In genomic region chr17:5555254-5555653, GRCh38 we compare ENCODE assay signal across 17 cellular contexts. TPM values are rescaled to one million over a fixed set of nuclear protein-coding genes. Genes with fewer than 3 reads are reported as not detected.
DNase-seq lines count a peak whose midpoint lies in the region; ATAC-seq, FAIRE-seq and TF ChIP-seq lines count a peak whose summit lies in the region.
"Had no signal": no experiment of that assay in that cellular context is flagged by ENCODE, and none has a peak within 500 bp of the region (broad histone marks: within the 10 kb centered on the region; RNA-seq: fewer than 3 reads in every experiment).

No MANE protein-coding gene starts in this region.

- no peak overlapping the region for H3K27ac ChIP-seq in CD8-positive, alpha-beta memory T cell (ENCODE audit: low read depth, low read length)
- no peak overlapping the region; the same call in 1 of the 2 replicates for H3K27ac ChIP-seq in IMR-90 (ENCODE audit: insufficient read depth, low read length)
- H3K27ac ChIP-seq in esophagus muscularis mucosa (replicated peaks in 1 of 4), result no peak overlapping the region
- peak overlapping the region; percentile 38 for H3K27ac ChIP-seq in neutrophil
- no peak overlapping the region for H3K27ac ChIP-seq in small intestine (ENCODE audit: low read depth in 1 of 2, low read length in 1 of 2)
- no peak overlapping the region for H3K27ac ChIP-seq in neuronal stem cell (replicated peaks; ENCODE audit: low read length)
- no peak overlapping the region for H3K27ac ChIP-seq in SK-N-SH (ENCODE audit: low read depth in 2 of 2, low read length in 1 of 2)
- H3K27ac ChIP-seq: left lung, testis had no signal

- H2AFZ ChIP-seq in IMR-90 (replicated peaks; ENCODE audit: low read length, poor library complexity) (no peak overlapping the region), neuronal stem cell (ENCODE audit: low read length) (no peak overlapping the region), SK-N-SH (ENCODE audit: low read depth) (no peak overlapping the region)

- H3K36me3 ChIP-seq in CD8-positive, alpha-beta memory T cell (ENCODE audit: insufficient read depth, low read length), result peaks cover 32% of the 10 kb centered on the region
- H3K36me3 ChIP-seq in IMR-90 (ENCODE audit: control insufficient read depth, insufficient read depth, low read length), result peaks cover 22% of the 10 kb centered on the region
- peaks cover 0 to 64% (median 21%) of the 10 kb centered on the region in 4 donors for H3K36me3 ChIP-seq in esophagus muscularis mucosa
- peaks cover 94% of the 10 kb centered on the region for H3K36me3 ChIP-seq in neutrophil
- peaks cover 0 to 2% of the 10 kb centered on the region in 2 donors for H3K36me3 ChIP-seq in small intestine (ENCODE audit: control insufficient read depth in 2 of 2, insufficient read depth in 2 of 2, low read length in 2 of 2)
- no peaks in the 10 kb centered on the region for H3K36me3 ChIP-seq in neuronal stem cell (replicated peaks in 1 of 2; ENCODE audit: control insufficient read depth in 2 of 2, insufficient read depth in 2 of 2, low read length in 2 of 2)
- peaks cover 0 to 36% of the 10 kb centered on the region in 2 experiments for H3K36me3 ChIP-seq in SK-N-SH (replicated peaks in 1 of 2; ENCODE audit: control insufficient read depth in 1 of 2, insufficient read depth in 2 of 2, low read length in 1 of 2)

- ATAC-seq in IMR-90 (ENCODE audit: low read depth), result peak; percentile 37; the same call in 1 of the 2 replicates
- ATAC-seq in GM18517 (IDR thresholded peaks at IDR 0.05; ENCODE audit: unreplicated experiment), result no peak
- ATAC-seq: left lung, Panc1 had no signal

- TF ChIP-seq RAD21 in IMR-90 (IDR thresholded peaks at IDR 0.05; ENCODE audit: low read length), result no peak
- TF ChIP-seq RAD21 in SK-N-SH (IDR thresholded peaks at IDR 0.05; ENCODE audit: low read length), result no peak

- CTCF ChIA-PET in CD8-positive, alpha-beta memory T cell (lab: Charles Lee), result no interaction called here
- CTCF ChIA-PET in IMR-90 (lab: Yijun Ruan, JAX), result interaction anchor here (0.6 kb wide), 1 partner anchor 272 kb away, joined by 3 read pairs; no protein-coding TSS in a partner anchor
- CTCF ChIA-PET in SK-N-SH (lab: Yijun Ruan, JAX), result interaction anchor here (1.7 kb wide), 1 partner anchor 9 kb away, joined by 5 read pairs; no protein-coding TSS in a partner anchor

- H3K4me1 Mint-ChIP-seq in CD8-positive, alpha-beta memory T cell, result peaks cover 15 to 33% (median 27%) of the 10 kb centered on the region in 3 donors

- H2BK120ac ChIP-seq in IMR-90 (ENCODE audit: low read depth, low read length) (no peak overlapping the region), neuronal stem cell (ENCODE audit: low read depth, low read length) (no peak overlapping the region)

- H3K9me3 Mint-ChIP-seq in CD8-positive, alpha-beta memory T cell, result no peaks in the 10 kb centered on the region

- no peak overlapping the region for H4K91ac ChIP-seq in IMR-90 (ENCODE audit: insufficient read depth, low read depth, low read length)
- H4K91ac ChIP-seq in neuronal stem cell (ENCODE audit: low read depth, low read length, poor library complexity), result no peak overlapping the region

- no peak overlapping the region for H3K4me2 ChIP-seq in IMR-90 (ENCODE audit: low read depth, low read length)
- H3K4me2 ChIP-seq in neuronal stem cell (ENCODE audit: insufficient read depth, low read length, poor library complexity, severe bottlenecking), result no peak overlapping the region
- H3K4me2 ChIP-seq in SK-N-SH, result no peak overlapping the region

- no peak overlapping the region for H3K4me3 Mint-ChIP-seq in CD8-positive, alpha-beta memory T cell

- 0 out of 2 replicates have a peak overlapping the region, but pooled peaks have one; percentile 21 for H2AK5ac ChIP-seq in IMR-90 (ENCODE audit: low read depth, low read length)
- H2AK5ac ChIP-seq in neuronal stem cell (ENCODE audit: low read depth, low read length), result no peak overlapping the region

- no peak overlapping the region for H3K9ac ChIP-seq in IMR-90 (ENCODE audit: low read depth, low read length)
- H3K9ac ChIP-seq in neuronal stem cell (ENCODE audit: low read depth, low read length, poor library complexity), result no peak overlapping the region
- H3K9ac ChIP-seq in SK-N-SH, result no peak overlapping the region

- in situ Hi-C loops in IMR-90 (cut with MboI; ENCODE audit: low sequenced_read_pairs), result no loop called here

- H4K5ac ChIP-seq in IMR-90 (ENCODE audit: low read depth, low read length), result no peak overlapping the region

- intact Hi-C loops in IMR-90 (cut with micrococcal nuclease), result no loop called here
- intact Hi-C loops in esophagus muscularis mucosa (cut with DNase I), result no loop called here

- peak overlapping the region; percentile 82 for H2AK9ac ChIP-seq in IMR-90 (replicated peaks; ENCODE audit: low read depth, low read length, poor library complexity)

- no peak overlapping the region for H2BK12ac ChIP-seq in neuronal stem cell (ENCODE audit: low read length)

- H3K79me1 ChIP-seq in IMR-90 (ENCODE audit: low read depth in 1 of 2, low read length in 2 of 2) (peaks cover 3 to 47% of the 10 kb centered on the region in 2 experiments; a peak in 3 of 4 replicates), neuronal stem cell (ENCODE audit: low read depth, low read length) (peaks cover 1% of the 10 kb centered on the region)

- peak overlapping the region in 5 of 8 donors; percentile 2 to 80 (median 33) for H3K27ac Mint-ChIP-seq in CD8-positive, alpha-beta memory T cell

- H3K9me2 ChIP-seq in SK-N-SH, result no peaks in the 10 kb centered on the region

- DNase-seq in CD8-positive, alpha-beta memory T cell, result no peak
- DNase-seq in IMR-90 (peak; percentile 83), esophagus muscularis mucosa (ENCODE audit: extremely low spot score) (peak; percentile 66), small intestine (no peak), neuronal stem cell (ENCODE audit: low spot score) (no peak), SK-N-SH (no peak)
- DNase-seq: left lung, MV-4-11, NCI-H510A, T-helper 1 cell, testis had no signal

- H3F3A ChIP-seq in SK-N-SH (replicated peaks; ENCODE audit: insufficient read depth), result no peaks in the 10 kb centered on the region

- no peaks in the 10 kb centered on the region for H3K4me1 ChIP-seq in CD8-positive, alpha-beta memory T cell (ENCODE audit: insufficient read depth, low read length)
- H3K4me1 ChIP-seq in IMR-90 (ENCODE audit: control insufficient read depth, insufficient read depth, low read length), result peaks cover 6% of the 10 kb centered on the region
- H3K4me1 ChIP-seq in esophagus muscularis mucosa, result no peaks in the 10 kb centered on the region
- no peaks in the 10 kb centered on the region for H3K4me1 ChIP-seq in neutrophil (ENCODE audit: control insufficient read depth in 1 of 2, insufficient read depth in 1 of 2, low read depth in 1 of 2, low read length in 1 of 2)
- no peaks in the 10 kb centered on the region for H3K4me1 ChIP-seq in small intestine (ENCODE audit: control insufficient read depth in 2 of 2, insufficient read depth in 1 of 2, low read depth in 1 of 2, low read length in 1 of 2)
- peaks cover 0 to 2% of the 10 kb centered on the region in 2 donors for H3K4me1 ChIP-seq in neuronal stem cell (ENCODE audit: control insufficient read depth in 2 of 2, insufficient read depth in 1 of 2, low read depth in 1 of 2, low read length in 2 of 2)
- no peaks in the 10 kb centered on the region for H3K4me1 ChIP-seq in SK-N-SH (ENCODE audit: control insufficient read depth in 1 of 2, insufficient read depth in 2 of 2, low read depth in 1 of 2, low read length in 1 of 2)
- H3K4me1 ChIP-seq: left lung, testis had no signal

- peak overlapping the region; percentile 20; the same call in 1 of the 2 replicates for H3K4ac ChIP-seq in IMR-90 (ENCODE audit: low read depth, low read length)
- H3K4ac ChIP-seq in neuronal stem cell (ENCODE audit: low read length), result no peak overlapping the region

- TF ChIP-seq CTCF in IMR-90 (conservative IDR thresholded peaks at IDR 0.05; ENCODE audit: low read depth, low read length) (no peak), esophagus muscularis mucosa (IDR thresholded peaks at IDR 0.05) (no peak), neutrophil (IDR thresholded peaks at IDR 0.05) (no peak), SK-N-SH (IDR thresholded peaks at IDR 0.05) (no peak)

- no CpG with 5 or more reads among the region's 3 CpGs for WGBS in IMR-90 (ENCODE audit: extremely low coverage in 2 of 2, insufficient read length in 1 of 2), 2 experiments
- 56% methylated on average over 3 of the region's 3 CpGs for WGBS in esophagus muscularis mucosa
- 51 to 68% (median 67%) methylated on average over 3 of the region's 3 CpGs for WGBS in small intestine, 3 donors
- no CpG with 5 or more reads among the region's 3 CpGs for WGBS in neuronal stem cell (ENCODE audit: extremely low coverage in 2 of 2, insufficient read length in 2 of 2, insufficient replicate concordance in 1 of 2), 2 donors
- WGBS in SK-N-SH (ENCODE audit: low lambda C conversion rate), result 62% methylated on average over 3 of the region's 3 CpGs

- BruUV-seq in IMR-90 (replicated peaks; lab: Mats Ljungman, UMichigan), result no TSS peak

- dilution Hi-C loops in IMR-90 (cut with HindIII; ENCODE audit: low sequenced_read_pairs, unreplicated experiment), result no loop called here

- no peak for TF ChIP-seq POLR2A in IMR-90 (IDR thresholded peaks at IDR 0.05; ENCODE audit: low read depth, low read length)
- no peak for TF ChIP-seq POLR2A in esophagus muscularis mucosa (IDR thresholded peaks at IDR 0.05; ENCODE audit: low read depth)

- H3K9me3 ChIP-seq in CD8-positive, alpha-beta memory T cell (ENCODE audit: low read length), result no peaks in the 10 kb centered on the region
- H3K9me3 ChIP-seq in IMR-90 (ENCODE audit: control insufficient read depth, insufficient read depth, low read length) (no peaks in the 10 kb centered on the region), esophagus muscularis mucosa (no peaks in the 10 kb centered on the region), neutrophil (no peaks in the 10 kb centered on the region), small intestine (ENCODE audit: control insufficient read depth, low read depth) (no peaks in the 10 kb centered on the region), neuronal stem cell (replicated peaks in 1 of 2; ENCODE audit: control insufficient read depth in 2 of 2, insufficient read depth in 1 of 2, low read depth in 1 of 2, low read length in 2 of 2) (no peaks in the 10 kb centered on the region), SK-N-SH (no peaks in the 10 kb centered on the region)
- H3K9me3 ChIP-seq: left lung, testis had no signal

- H4K8ac ChIP-seq in IMR-90 (ENCODE audit: low read depth in 2 of 2, low read length in 2 of 2) (no peak overlapping the region), neuronal stem cell (ENCODE audit: low read depth, low read length) (no peak overlapping the region)

- H3K23ac ChIP-seq in IMR-90 (ENCODE audit: low read depth, low read length) (no peak overlapping the region), neuronal stem cell (ENCODE audit: low read depth, low read length, poor library complexity) (no peak overlapping the region)

- no peak overlapping the region for H3K56ac ChIP-seq in IMR-90 (ENCODE audit: extremely low read depth, insufficient read depth, low read length)

- POLR2A ChIA-PET in CD8-positive, alpha-beta memory T cell (lab: Charles Lee), result no interaction called here
- POLR2A ChIA-PET in IMR-90 (lab: Charles Lee; ENCODE audit: unreplicated experiment), result interaction anchor here (0.7 kb wide), 1 partner anchor 11 kb away, joined by 3 read pairs; no protein-coding TSS in a partner anchor
- POLR2A ChIA-PET in SK-N-SH (lab: Yijun Ruan, JAX), result no interaction called here

- no peaks in the 10 kb centered on the region for H3K27me3 ChIP-seq in CD8-positive, alpha-beta memory T cell (ENCODE audit: insufficient read depth, low read length, poor library complexity, severe bottlenecking)
- no peaks in the 10 kb centered on the region for H3K27me3 ChIP-seq in IMR-90 (ENCODE audit: control insufficient read depth, insufficient read depth, low read length)
- H3K27me3 ChIP-seq in esophagus muscularis mucosa, result no peaks in the 10 kb centered on the region
- no peaks in the 10 kb centered on the region for H3K27me3 ChIP-seq in neutrophil
- H3K27me3 ChIP-seq in small intestine (ENCODE audit: control insufficient read depth in 2 of 2, insufficient read depth in 2 of 2, low read length in 2 of 2), result no peaks in the 10 kb centered on the region
- H3K27me3 ChIP-seq in neuronal stem cell (ENCODE audit: control insufficient read depth in 3 of 3, insufficient read depth in 3 of 3, low read depth in 1 of 3, low read length in 3 of 3), result peaks cover 0 to 8% (median 0%) of the 10 kb centered on the region in 3 experiments
- no peaks in the 10 kb centered on the region for H3K27me3 ChIP-seq in SK-N-SH (ENCODE audit: insufficient read depth)
- H3K27me3 ChIP-seq: left lung, testis had no signal

- H2BK5ac ChIP-seq in IMR-90 (ENCODE audit: low read depth, low read length, poor library complexity, severe bottlenecking), result no peak overlapping the region
- no peak overlapping the region for H2BK5ac ChIP-seq in neuronal stem cell (ENCODE audit: low read length)

- no peak overlapping the region for H2BK20ac ChIP-seq in IMR-90 (ENCODE audit: low read depth, low read length)

- H3K36me3 Mint-ChIP-seq in CD8-positive, alpha-beta memory T cell, result peaks cover 17 to 89% (median 34%) of the 10 kb centered on the region in 3 donors

- H3K27me3 Mint-ChIP-seq in CD8-positive, alpha-beta memory T cell, result no peaks in the 10 kb centered on the region

- peaks cover 5% of the 10 kb centered on the region; the same call in 1 of the 2 replicates for H3K79me2 ChIP-seq in SK-N-SH (ENCODE audit: insufficient read depth)

- H3K18ac ChIP-seq in IMR-90 (ENCODE audit: low read depth, low read length) (no peak overlapping the region), neuronal stem cell (ENCODE audit: low read length) (no peak overlapping the region)

- TF ChIP-seq EP300 in esophagus muscularis mucosa (IDR thresholded peaks at IDR 0.05) (no peak), SK-N-SH (IDR thresholded peaks at IDR 0.05; ENCODE audit: borderline replicate concordance in 1 of 2, low read depth in 1 of 2, low read length in 1 of 2) (no peak)

- peaks cover 9% of the 10 kb centered on the region; the same call in 1 of the 2 replicates for H3K9me1 ChIP-seq in IMR-90 (ENCODE audit: insufficient read depth, low read length)

- no peak overlapping the region for H3K14ac ChIP-seq in IMR-90 (replicated peaks; ENCODE audit: low read depth, low read length)
- no peak overlapping the region for H3K14ac ChIP-seq in neuronal stem cell (ENCODE audit: low read length)

- H3K4me3 ChIP-seq in CD8-positive, alpha-beta memory T cell (ENCODE audit: low read length), result no peak overlapping the region
- no peak overlapping the region for H3K4me3 ChIP-seq in IMR-90 (ENCODE audit: insufficient read depth, low read depth, low read length)
- H3K4me3 ChIP-seq in esophagus muscularis mucosa, result no peak overlapping the region
- H3K4me3 ChIP-seq in neutrophil (ENCODE audit: low read depth in 1 of 2, low read length in 1 of 2), result no peak overlapping the region
- H3K4me3 ChIP-seq in small intestine (ENCODE audit: low read depth in 1 of 2, low read length in 2 of 2), result no peak overlapping the region
- H3K4me3 ChIP-seq in neuronal stem cell (ENCODE audit: low read length in 2 of 2), result no peak overlapping the region
- no peak overlapping the region for H3K4me3 ChIP-seq in SK-N-SH (ENCODE audit: low read depth in 2 of 2, low read length in 1 of 2)
- H3K4me3 ChIP-seq: left lung, testis had no signal

- H2BK15ac ChIP-seq in IMR-90 (ENCODE audit: low read depth, low read length) (no peak overlapping the region), neuronal stem cell (ENCODE audit: low read length) (no peak overlapping the region)

- no peak for FAIRE-seq in small intestine (lab: Jason Lieb, UNC)
- FAIRE-seq: colon, D721Med, frontal cortex had no signal

- H4K20me1 ChIP-seq in IMR-90 (ENCODE audit: insufficient read depth, low read length) (no peaks in the 10 kb centered on the region), SK-N-SH (ENCODE audit: insufficient read depth) (no peaks in the 10 kb centered on the region)

RNA-seq across cellular contexts. Expression of gene NLRP1, which starts 29.1 kb away (rescaled TPM):
- 10 to 100 TPM; 33.8 to 35.2 TPM for total RNA-seq in CD8-positive, alpha-beta memory T cell
- 37.6 TPM for polyA plus RNA-seq in CD8-positive, alpha-beta memory T cell
- total RNA-seq in IMR-90 (2012; rRNA removed) (134 and 172 TPM in 2 replicates), esophagus muscularis mucosa (10 to 100 TPM; 15.4 to 19.5 (median 18.0) TPM)
- polyA plus RNA-seq in IMR-90 (2012; rRNA removed) (340 and 376 TPM in 2 replicates), small intestine (10 to 100 TPM in 1 of 3 donors, 1 to 10 TPM in 2; 2.2 to 12.8 (median 3.5) TPM), SK-N-SH (2012; rRNA removed) (51.4 and 53.0 TPM in 2 replicates)
- polyA plus RNA-seq in IMR-90 (2012; cell fraction: cytosol; rRNA removed), result 386 and 499 TPM in 2 replicates
- polyA plus RNA-seq in IMR-90 (2012; cell fraction: nucleus; rRNA removed; ENCODE audit: low replicate concordance), result 355 and 449 TPM in 2 replicates
- polyA plus RNA-seq in neuronal stem cell (2013, experiment 1 of 2), result 76.9 TPM
- 73.7 TPM for polyA plus RNA-seq in neuronal stem cell (2013, experiment 2 of 2)
- 32.5 and 42.2 TPM in 2 replicates for polyA plus RNA-seq in SK-N-SH (2012; cell fraction: cytosol; rRNA removed)
- 87.5 and 109 TPM in 2 replicates for polyA plus RNA-seq in SK-N-SH (2012; cell fraction: nucleus; rRNA removed)

Comparison
In these comparisons a context has a peak if more than half of its experiments do, and no peak if none do; other contexts are left out.
1. DNase-seq: peak in IMR-90 (single experiment) and esophagus muscularis mucosa (single experiment); none in CD8-positive, alpha-beta memory T cell (0 of 5), small intestine (single experiment), neuronal stem cell (single experiment) and SK-N-SH (single experiment).